ENCODE assay signal across 16 cellular contexts in genomic region chr2:238729261-238729935, GRCh38.
DNase-seq lines count a peak whose midpoint lies in the region; ATAC-seq, FAIRE-seq and TF ChIP-seq lines count a peak whose summit lies in the region.
"Had no signal": no experiment of that assay in that cellular context is flagged by ENCODE, and none has a peak within 500 bp of the region (broad histone marks: within the 10 kb centered on the region; RNA-seq: fewer than 3 reads in every experiment).

No MANE protein-coding gene starts in this region.

- H3K27ac ChIP-seq in AG04450 (ENCODE audit: low read depth, low read length): peak overlapping the region; percentile 92
- H3K27ac ChIP-seq in astrocyte (ENCODE audit: low read depth, low read length): peak overlapping the region; percentile 54
- H3K27ac ChIP-seq in gastrocnemius medialis: peak overlapping the region; percentile 20 to 65 (median 44)
- H3K27ac ChIP-seq: WERI-Rb-1 had no signal

- no peak overlapping the region for H2AFZ ChIP-seq in astrocyte (ENCODE audit: low read depth, low read length)

- no peak for TF ChIP-seq POLR2A in gastrocnemius medialis (IDR thresholded peaks at IDR 0.05)

- ATAC-seq in gastrocnemius medialis: no peak

- H3K27me3 Mint-ChIP-seq in astrocyte (ENCODE audit: low read depth, unreplicated experiment): peaks cover 21% of the 10 kb centered on the region
- peaks cover 18% of the 10 kb centered on the region for H3K27me3 Mint-ChIP-seq in activated naive CD8-positive, alpha-beta T cell treated with anti-CD3 and anti-CD28 coated beads for 36 hours

- H3K36me3 Mint-ChIP-seq in astrocyte (ENCODE audit: low read depth, unreplicated experiment): no peaks in the 10 kb centered on the region
- H3K36me3 Mint-ChIP-seq in activated naive CD8-positive, alpha-beta T cell treated with anti-CD3 and anti-CD28 coated beads for 36 hours: no peaks in the 10 kb centered on the region

- in situ Hi-C loops in gastrocnemius medialis (cut with MboI; ENCODE audit: low sequenced_read_pairs in 4 of 4): no loop called here

- H3K4me1 ChIP-seq in astrocyte (ENCODE audit: insufficient read depth, low read length) (peaks cover 16% of the 10 kb centered on the region), gastrocnemius medialis (no peaks in the 10 kb centered on the region)
- H3K4me1 ChIP-seq: Caco-2 had no signal

- peak overlapping the region; percentile 34 for H3K4me2 ChIP-seq in astrocyte (ENCODE audit: low read length)

- H3K9me3 ChIP-seq in AG04450 (ENCODE audit: control insufficient read depth, insufficient read depth, low read length) (peaks cover 3% of the 10 kb centered on the region; the same call in 1 of the 2 replicates), astrocyte (ENCODE audit: insufficient read depth, low read depth, low read length) (no peaks in the 10 kb centered on the region), gastrocnemius medialis (no peaks in the 10 kb centered on the region)
- H3K9me3 ChIP-seq: Caco-2, MG63 had no signal

- peaks cover 9% of the 10 kb centered on the region for H3K4me1 Mint-ChIP-seq in astrocyte (ENCODE audit: low read depth, unreplicated experiment)
- no peaks in the 10 kb centered on the region for H3K4me1 Mint-ChIP-seq in activated naive CD8-positive, alpha-beta T cell treated with anti-CD3 and anti-CD28 coated beads for 36 hours

- no peaks in the 10 kb centered on the region for H3K79me2 ChIP-seq in astrocyte (ENCODE audit: insufficient read depth, low read length)

- H4K20me1 ChIP-seq in astrocyte (ENCODE audit: insufficient read depth, low read length): no peaks in the 10 kb centered on the region

- H3K27ac Mint-ChIP-seq in astrocyte (ENCODE audit: unreplicated experiment): no peak overlapping the region
- H3K27ac Mint-ChIP-seq in activated naive CD8-positive, alpha-beta T cell treated with anti-CD3 and anti-CD28 coated beads for 36 hours: no peak overlapping the region

- no peak for DNase-seq in AG04450 (ENCODE audit: low read depth, low spot score)
- no peak for DNase-seq in astrocyte (ENCODE audit: low read depth)
- peak; percentile 13 for DNase-seq in left kidney (ENCODE audit: low read depth, low spot score)
- no peak for DNase-seq in gastrocnemius medialis
- no peak for DNase-seq in GM19238 (ENCODE audit: insufficient read length, low spot score)
- DNase-seq in HUDEP-2 (lab: John Stamatoyannopoulos, UW; ENCODE audit: unreplicated experiment in 76 of 76): no peak
- DNase-seq in activated naive CD8-positive, alpha-beta T cell treated with anti-CD3 and anti-CD28 coated beads for 36 hours: no peak
- DNase-seq in RPMI8226: no peak
- DNase-seq: activated effector memory CD4-positive, alpha-beta T cell treated with Interleukin-2 at 50 U/mL for 16 hours; Caco-2; effector memory CD4-positive, alpha-beta T cell; NCI-H2029; NCI-H524; WERI-Rb-1 had no signal

- H3K4me3 Mint-ChIP-seq in astrocyte (ENCODE audit: unreplicated experiment): no peak overlapping the region
- H3K4me3 Mint-ChIP-seq in activated naive CD8-positive, alpha-beta T cell treated with anti-CD3 and anti-CD28 coated beads for 36 hours: no peak overlapping the region

- H3K4me3 ChIP-seq in AG04450 (ENCODE audit: low read depth, low read length): no peak overlapping the region
- no peak overlapping the region for H3K4me3 ChIP-seq in astrocyte (ENCODE audit: insufficient read depth, low read depth, low read length)
- H3K4me3 ChIP-seq in gastrocnemius medialis: no peak overlapping the region
- H3K4me3 ChIP-seq: MG63 had no signal

- H3K27me3 ChIP-seq in AG04450 (ENCODE audit: control insufficient read depth, insufficient read depth, low read length) (no peaks in the 10 kb centered on the region), astrocyte (ENCODE audit: insufficient read depth, low read length) (no peaks in the 10 kb centered on the region), gastrocnemius medialis (no peaks in the 10 kb centered on the region)
- H3K27me3 ChIP-seq: MG63 had no signal

- CTCF ChIA-PET in AG04450 (lab: Charles Lee): interaction anchor here (2.1 to 3.1 kb wide), 2 partner anchors 9 to 56 kb away, joined by 5 to 15 read pairs; no protein-coding TSS in a partner anchor

- FAIRE-seq in astrocyte (lab: Jason Lieb, UNC): no peak
- FAIRE-seq: frontal cortex had no signal

- H3K9me3 Mint-ChIP-seq in astrocyte (ENCODE audit: unreplicated experiment): no peaks in the 10 kb centered on the region
- no peaks in the 10 kb centered on the region for H3K9me3 Mint-ChIP-seq in activated naive CD8-positive, alpha-beta T cell treated with anti-CD3 and anti-CD28 coated beads for 36 hours

- peak overlapping the region; percentile 36 for H3K9ac ChIP-seq in astrocyte (ENCODE audit: low read length)

- intact Hi-C loops in gastrocnemius medialis (cut with DNase I; ENCODE audit: low total_unique reads): no loop called here

- POLR2A ChIA-PET in AG04450 (lab: Yijun Ruan, JAX): no interaction called here

- H3K36me3 ChIP-seq in astrocyte (ENCODE audit: insufficient read depth, low read length): no peaks in the 10 kb centered on the region
- no peaks in the 10 kb centered on the region for H3K36me3 ChIP-seq in gastrocnemius medialis
- H3K36me3 ChIP-seq: MG63, WERI-Rb-1 had no signal

- TF ChIP-seq CTCF in AG04450 (IDR thresholded peaks at IDR 0.05; ENCODE audit: low read depth, low read length) (no peak), astrocyte (IDR thresholded peaks at IDR 0.05; ENCODE audit: insufficient read depth, low read depth, low read length) (no peak), gastrocnemius medialis (IDR thresholded peaks at IDR 0.05 in 4 of 5, conservative IDR thresholded peaks at IDR 0.05 in 1 of 5) (no peak)
